In genomic region chr16:27963471-27963965, GRCh38 we compare ENCODE assay signal across 23 cellular contexts.
A peak's percentile ranks its signal among the peaks of the same experiment; 100 is the strongest.
DNase-seq lines count a peak whose midpoint lies in the region; ATAC-seq, FAIRE-seq and TF ChIP-seq lines count a peak whose summit lies in the region.
"Had no signal": no experiment of that assay in that cellular context is flagged by ENCODE, and none has a peak within 500 bp of the region (broad histone marks: within the 10 kb centered on the region; RNA-seq: fewer than 3 reads in every experiment).

No MANE protein-coding gene starts in this region.

- H2BK15ac ChIP-seq in neuronal stem cell (ENCODE audit: low read length), result no peak overlapping the region

- no peak overlapping the region for H3K9ac ChIP-seq in neuronal stem cell (ENCODE audit: low read depth, low read length, poor library complexity)

- DNase-seq in bronchial epithelial cell (ENCODE audit: low read depth) (no peak), islet precursor cell (peak; percentile 29), neuronal stem cell (ENCODE audit: low spot score) (no peak), ureter (ENCODE audit: low spot score) (peak; percentile 17), NCI-H2029 treated with DMSO at 0.1 percent for 48 hours (lab: John Stamatoyannopoulos, UW) (no peak)
- DNase-seq: ACHN; BE2C; C1 segment of cervical spinal cord; CD4-positive, CD25-positive, alpha-beta regulatory T cell; CD8-positive, alpha-beta memory T cell; COR-L47; DMS 273 treated with DMSO at 0.1 percent for 48 hours; DMS53; DND-41; EL; H9 had no signal

- no peak overlapping the region for H4K8ac ChIP-seq in neuronal stem cell (ENCODE audit: low read depth, low read length)

- no peaks in the 10 kb centered on the region for H3K27me3 ChIP-seq in bronchial epithelial cell (ENCODE audit: control insufficient read depth, insufficient read depth, low read length)
- no peaks in the 10 kb centered on the region for H3K27me3 ChIP-seq in neuronal stem cell (ENCODE audit: control insufficient read depth in 3 of 3, insufficient read depth in 3 of 3, low read depth in 1 of 3, low read length in 3 of 3)
- H3K27me3 ChIP-seq: BE2C had no signal

- H4K91ac ChIP-seq in neuronal stem cell (ENCODE audit: low read depth, low read length, poor library complexity), result no peak overlapping the region

- H3K14ac ChIP-seq in neuronal stem cell (ENCODE audit: low read length), result no peak overlapping the region

- no peak overlapping the region for H2AK5ac ChIP-seq in neuronal stem cell (ENCODE audit: low read depth, low read length)

- peak overlapping the region; percentile 14 for H3K18ac ChIP-seq in neuronal stem cell (ENCODE audit: low read length)

- FAIRE-seq in bronchial epithelial cell (lab: Jason Lieb, UNC), result peak; percentile 32
- FAIRE-seq: A204.1, GM12878, H1, K562 had no signal

- H3K9me3 ChIP-seq in neuronal stem cell (replicated peaks in 1 of 2; ENCODE audit: control insufficient read depth in 2 of 2, insufficient read depth in 1 of 2, low read depth in 1 of 2, low read length in 2 of 2), result peaks cover 0 to 1% of the 10 kb centered on the region in 2 donors
- H3K9me3 ChIP-seq: BE2C had no signal

- H3K4me3 ChIP-seq in bronchial epithelial cell (ENCODE audit: low read depth, low read length) (no peak overlapping the region), neuronal stem cell (ENCODE audit: low read length in 2 of 2) (no peak overlapping the region)
- H3K4me3 ChIP-seq: GM12878, K562 had no signal

- no peak overlapping the region for H2BK120ac ChIP-seq in neuronal stem cell (ENCODE audit: low read depth, low read length)

- no peak overlapping the region for H2AFZ ChIP-seq in neuronal stem cell (ENCODE audit: low read length)

- ATAC-seq in GM19463 (IDR thresholded peaks at IDR 0.05; ENCODE audit: unreplicated experiment), result no peak
- no peak for ATAC-seq in GM18517 (IDR thresholded peaks at IDR 0.05; ENCODE audit: unreplicated experiment)
- ATAC-seq: GM12878, K562 had no signal

- no peak for TF ChIP-seq CTCF in bronchial epithelial cell (IDR thresholded peaks at IDR 0.05; ENCODE audit: insufficient read depth, low read length, severe bottlenecking)

- no peak overlapping the region for H2BK5ac ChIP-seq in neuronal stem cell (ENCODE audit: low read length)

- H3K27ac ChIP-seq in neuronal stem cell (replicated peaks; ENCODE audit: low read length), result no peak overlapping the region
- H3K27ac ChIP-seq: HL-60 had no signal

- no peak overlapping the region for H3K23ac ChIP-seq in neuronal stem cell (ENCODE audit: low read depth, low read length, poor library complexity)

- no peaks in the 10 kb centered on the region for H3K79me1 ChIP-seq in neuronal stem cell (ENCODE audit: low read depth, low read length)

- H3K4me2 ChIP-seq in neuronal stem cell (ENCODE audit: insufficient read depth, low read length, poor library complexity, severe bottlenecking), result no peak overlapping the region

- no peaks in the 10 kb centered on the region for H3K4me1 ChIP-seq in neuronal stem cell (ENCODE audit: control insufficient read depth in 2 of 2, insufficient read depth in 1 of 2, low read depth in 1 of 2, low read length in 2 of 2)
- H3K4me1 ChIP-seq: BE2C had no signal

- H3K36me3 ChIP-seq in bronchial epithelial cell (ENCODE audit: control insufficient read depth, insufficient read depth, low read length), result no peaks in the 10 kb centered on the region
- no peaks in the 10 kb centered on the region for H3K36me3 ChIP-seq in neuronal stem cell (replicated peaks in 1 of 2; ENCODE audit: control insufficient read depth in 2 of 2, insufficient read depth in 2 of 2, low read length in 2 of 2)
- H3K36me3 ChIP-seq: BE2C had no signal

- no CpG with 5 or more reads among the region's 7 CpGs for WGBS in neuronal stem cell (ENCODE audit: extremely low coverage in 2 of 2, insufficient read length in 2 of 2, insufficient replicate concordance in 1 of 2), 2 donors

- H2BK12ac ChIP-seq in neuronal stem cell (ENCODE audit: low read length), result no peak overlapping the region

- H3K4ac ChIP-seq in neuronal stem cell (ENCODE audit: low read length), result no peak overlapping the region

Comparison
In these comparisons a context has a peak if more than half of its experiments do, and no peak if none do; other contexts are left out.
1. DNase-seq: peak in islet precursor cell (single experiment) and ureter (single experiment); none in bronchial epithelial cell (single experiment), neuronal stem cell (single experiment) and NCI-H2029 treated with DMSO at 0.1 percent for 48 hours (single experiment).